24 cellular contexts compared by ENCODE assay signal in the genomic region with DNA sequence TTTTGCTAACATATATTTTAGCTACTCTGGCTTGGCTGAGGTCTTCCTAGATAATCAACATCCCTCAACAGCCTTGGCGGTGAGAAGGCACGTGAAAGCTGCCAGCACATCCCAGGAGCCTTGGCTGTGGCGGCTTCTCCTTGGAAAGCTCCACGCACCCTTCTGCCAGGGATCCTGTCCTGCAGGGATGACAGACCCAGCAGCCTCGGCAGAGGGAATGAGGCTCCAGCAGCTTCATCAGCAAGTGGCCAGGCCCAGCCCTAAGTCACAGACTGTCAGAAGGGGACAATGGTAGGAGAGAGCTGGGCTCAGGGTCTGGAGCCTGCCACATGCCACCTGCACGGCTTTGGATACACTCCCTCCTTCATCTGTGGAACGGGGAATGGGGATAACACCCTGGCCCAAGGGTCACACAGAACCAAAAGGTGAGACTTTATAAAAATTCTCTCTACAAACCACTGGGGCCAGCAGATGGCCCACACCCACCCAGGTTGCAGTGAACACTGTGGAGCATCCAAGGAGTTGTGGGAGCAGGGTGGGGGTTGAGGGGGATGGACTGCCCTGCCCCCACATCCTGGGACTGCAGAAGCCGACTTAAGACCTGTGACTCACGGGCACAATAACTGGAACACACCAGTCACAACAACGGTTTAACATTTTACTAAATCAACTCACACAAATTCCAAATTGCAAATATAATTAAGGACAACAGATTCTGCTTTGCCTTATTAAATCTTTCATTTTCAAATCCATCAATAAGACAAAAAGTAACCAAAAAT.
A peak's percentile ranks its signal among the peaks of the same experiment; 100 is the strongest.
DNase-seq lines count a peak whose midpoint lies in the region; ATAC-seq and TF ChIP-seq lines count a peak whose summit lies in the region.
"Had no signal": no experiment of that assay in that cellular context is flagged by ENCODE, and none has a peak within 500 bp of the region (broad histone marks: within the 10 kb centered on the region; RNA-seq: fewer than 3 reads in every experiment).

No MANE protein-coding gene starts in this region.

- H3K9me3 Mint-ChIP-seq in stimulated activated naive CD8-positive, alpha-beta T cell treated with anti-CD3 and anti-CD28 coated beads, Interleukin-15, amount 100 ng/mL, for 72 hours, result no peaks in the 10 kb centered on the region
- no peaks in the 10 kb centered on the region for H3K9me3 Mint-ChIP-seq in activated naive CD8-positive, alpha-beta T cell treated with anti-CD3 and anti-CD28 coated beads for 36 hours
- no peaks in the 10 kb centered on the region for H3K9me3 Mint-ChIP-seq in stimulated activated naive B cell treated with anti-CD40 and anti-IgM and Interleukin-4, amounts not matched to agents 10 μg/mL and 1 μg/mL and 100 μg/mL, for 72 hours
- H3K9me3 Mint-ChIP-seq: CD4-positive, CD25-positive, alpha-beta regulatory T cell had no signal

- H3K36me3 ChIP-seq in mammary epithelial cell (ENCODE audit: insufficient read depth, low read length), result peaks cover 30% of the 10 kb centered on the region

- H3K4me3 ChIP-seq in mammary epithelial cell (replicated peaks in 1 of 3; ENCODE audit: insufficient read depth in 1 of 3, low read depth in 2 of 3, low read length in 3 of 3), result no peak overlapping the region
- H3K4me3 ChIP-seq: adrenal gland, lung, tibial nerve had no signal

- no peak overlapping the region for H3K9ac ChIP-seq in mammary epithelial cell (ENCODE audit: insufficient read depth, low read length)

- H3K9me3 ChIP-seq in mammary epithelial cell (replicated peaks; ENCODE audit: insufficient read depth, low read length), result no peaks in the 10 kb centered on the region
- H3K9me3 ChIP-seq: adrenal gland, tibial nerve had no signal

- in situ Hi-C loops in GM13977 (cut with MboI; ENCODE audit: low pct_unique_long_range_greater_than_20kb, low sequenced_read_pairs, unreplicated experiment), result no loop called here
- in situ Hi-C loops in mammary epithelial cell (cut with MboI; ENCODE audit: low sequenced_read_pairs in 2 of 2), result no loop called here

- no peaks in the 10 kb centered on the region for H4K20me1 ChIP-seq in mammary epithelial cell (ENCODE audit: insufficient read depth, low read length)

- H3K27me3 Mint-ChIP-seq in stimulated activated naive CD8-positive, alpha-beta T cell treated with anti-CD3 and anti-CD28 coated beads, Interleukin-15, amount 100 ng/mL, for 72 hours, result no peaks in the 10 kb centered on the region
- no peaks in the 10 kb centered on the region for H3K27me3 Mint-ChIP-seq in activated naive CD8-positive, alpha-beta T cell treated with anti-CD3 and anti-CD28 coated beads for 36 hours
- H3K27me3 Mint-ChIP-seq in stimulated activated naive B cell treated with anti-CD40 and anti-IgM and Interleukin-4, amounts not matched to agents 10 μg/mL and 1 μg/mL and 100 μg/mL, for 72 hours, result no peaks in the 10 kb centered on the region
- H3K27me3 Mint-ChIP-seq: CD4-positive, CD25-positive, alpha-beta regulatory T cell had no signal

- peaks cover 16% of the 10 kb centered on the region for H3K4me1 ChIP-seq in mammary epithelial cell (ENCODE audit: insufficient read depth, low read length)
- H3K4me1 ChIP-seq: adrenal gland had no signal

- peak overlapping the region; percentile 49 to 80 for H3K27ac Mint-ChIP-seq in stimulated activated naive CD8-positive, alpha-beta T cell treated with anti-CD3 and anti-CD28 coated beads, Interleukin-15, amount 100 ng/mL, for 72 hours
- peak overlapping the region; percentile 35 for H3K27ac Mint-ChIP-seq in activated naive CD8-positive, alpha-beta T cell treated with anti-CD3 and anti-CD28 coated beads for 36 hours
- peak overlapping the region; percentile 72 for H3K27ac Mint-ChIP-seq in stimulated activated naive B cell treated with anti-CD40 and anti-IgM and Interleukin-4, amounts not matched to agents 10 μg/mL and 1 μg/mL and 100 μg/mL, for 72 hours

- no peaks in the 10 kb centered on the region for H3K36me3 Mint-ChIP-seq in activated naive CD8-positive, alpha-beta T cell treated with anti-CD3 and anti-CD28 coated beads for 36 hours
- peaks cover 34 to 74% of the 10 kb centered on the region in 2 donors for H3K36me3 Mint-ChIP-seq in stimulated activated naive B cell treated with anti-CD40 and anti-IgM and Interleukin-4, amounts not matched to agents 10 μg/mL and 1 μg/mL and 100 μg/mL, for 72 hours

- 54% methylated on average over 10 of the region's 10 CpGs for WGBS in mammary epithelial cell (ENCODE audit: low coverage, missing lambda C conversion rate)

- no peaks in the 10 kb centered on the region for H3K79me2 ChIP-seq in mammary epithelial cell (ENCODE audit: insufficient read depth, low read length)

- no peaks in the 10 kb centered on the region for H3K27me3 ChIP-seq in mammary epithelial cell (ENCODE audit: insufficient read depth, low read length)
- H3K27me3 ChIP-seq: adrenal gland, tibial nerve had no signal

- no peak for ATAC-seq in stimulated activated naive CD8-positive, alpha-beta T cell treated with anti-CD3 and anti-CD28 coated beads, Interleukin-15, amount 100 ng/mL, for 72 hours
- no peak for ATAC-seq in stimulated activated naive CD8-positive, alpha-beta T cell treated with anti-CD3 and anti-CD28 coated beads, Interleukin-15, Interleukin-2, amounts not matched to agents 100 U/mL and 50 U/mL, for 24 hours
- ATAC-seq in stimulated activated naive B cell treated with anti-CD40 and anti-IgM and Interleukin-4, amounts not matched to agents 10 μg/mL and 1 μg/mL and 100 μg/mL, for 72 hours (replicated peaks), result no peak
- no peak for ATAC-seq in GM21576 (IDR thresholded peaks at IDR 0.05; ENCODE audit: unreplicated experiment)
- ATAC-seq: activated CD4-positive, CD25-positive, alpha-beta regulatory T cell treated with anti-CD3 and anti-CD28 coated beads, Interleukin-2, amount 50 U/mL, for 24 hours; esophagus mucosa; sciatic nerve; SK-N-SH treated with all-trans-retinoic acid at 6 μM for 48 hours had no signal

- no peak for DNase-seq in stimulated activated naive CD8-positive, alpha-beta T cell treated with anti-CD3 and anti-CD28 coated beads, Interleukin-15, amount 100 ng/mL, for 72 hours
- no peak for DNase-seq in stimulated activated naive CD8-positive, alpha-beta T cell treated with anti-CD3 and anti-CD28 coated beads, Interleukin-15, Interleukin-2, amounts not matched to agents 100 U/mL and 50 U/mL, for 24 hours
- no peak for DNase-seq in activated naive CD8-positive, alpha-beta T cell treated with anti-CD3 and anti-CD28 coated beads for 36 hours
- DNase-seq in iris pigment epithelial cell (ENCODE audit: low read depth), result peak; percentile 55
- no peak for DNase-seq in stimulated activated naive B cell treated with anti-CD40 and anti-IgM and Interleukin-4, amounts not matched to agents 10 μg/mL and 1 μg/mL and 100 μg/mL, for 72 hours
- no peak for DNase-seq in GM13977 (ENCODE audit: low spot score)
- DNase-seq in mammary epithelial cell, result no peak
- DNase-seq: adrenal gland; CD4-positive, CD25-positive, alpha-beta regulatory T cell; DMS53; effector CD8-positive, alpha-beta T cell; NCI-H1105 treated with DMSO at 0.1 percent for 48 hours; NCI-H2107; NCI-H510A; occipital lobe; stimulated activated naive CD4-positive, alpha-beta T cell; T1000 had no signal

- H3K4me1 Mint-ChIP-seq in stimulated activated naive CD8-positive, alpha-beta T cell treated with anti-CD3 and anti-CD28 coated beads, Interleukin-15, amount 100 ng/mL, for 72 hours, result peaks cover 27% of the 10 kb centered on the region
- peaks cover 13% of the 10 kb centered on the region for H3K4me1 Mint-ChIP-seq in activated naive CD8-positive, alpha-beta T cell treated with anti-CD3 and anti-CD28 coated beads for 36 hours
- H3K4me1 Mint-ChIP-seq in stimulated activated naive B cell treated with anti-CD40 and anti-IgM and Interleukin-4, amounts not matched to agents 10 μg/mL and 1 μg/mL and 100 μg/mL, for 72 hours, result peaks cover 15 to 25% of the 10 kb centered on the region in 2 donors

- TF ChIP-seq CTCF in GM13977 (IDR thresholded peaks at IDR 0.05; ENCODE audit: extremely low read depth, insufficient read depth, missing control alignments) (no peak), mammary epithelial cell (conservative IDR thresholded peaks at IDR 0.05 in 1 of 2, IDR thresholded peaks at IDR 0.05 in 1 of 2; ENCODE audit: extremely low read depth in 1 of 2, insufficient read depth in 1 of 2, low read depth in 1 of 2, low read length in 2 of 2) (no peak)

- intact Hi-C loops in mammary epithelial cell (cut with micrococcal nuclease), result loop anchor here (2.0 to 5.0 kb wide), 3 partner anchors 93 to 417 kb away; no protein-coding TSS in a partner anchor

- dilution Hi-C loops in mammary epithelial cell (cut with HindIII; ENCODE audit: low sequenced_read_pairs), result no loop called here

- H3K27ac ChIP-seq in mammary epithelial cell (ENCODE audit: insufficient read depth, low read depth, low read length), result no peak overlapping the region
- H3K27ac ChIP-seq: adrenal gland, tibial nerve had no signal

- H3K4me2 ChIP-seq in mammary epithelial cell (ENCODE audit: insufficient read depth, low read depth, low read length), result no peak overlapping the region

- BruUV-seq in mammary epithelial cell (replicated peaks; lab: Mats Ljungman, UMichigan), result no TSS peak

- no peak overlapping the region for H3K4me3 Mint-ChIP-seq in stimulated activated naive CD8-positive, alpha-beta T cell treated with anti-CD3 and anti-CD28 coated beads, Interleukin-15, amount 100 ng/mL, for 72 hours
- H3K4me3 Mint-ChIP-seq in activated naive CD8-positive, alpha-beta T cell treated with anti-CD3 and anti-CD28 coated beads for 36 hours, result no peak overlapping the region
- no peak overlapping the region for H3K4me3 Mint-ChIP-seq in stimulated activated naive B cell treated with anti-CD40 and anti-IgM and Interleukin-4, amounts not matched to agents 10 μg/mL and 1 μg/mL and 100 μg/mL, for 72 hours
- H3K4me3 Mint-ChIP-seq: CD4-positive, CD25-positive, alpha-beta regulatory T cell had no signal

- CTCF ChIA-PET in mammary epithelial cell (lab: Charles Lee; ENCODE audit: low non-redundant PET), result no interaction called here

- H2AFZ ChIP-seq in mammary epithelial cell (ENCODE audit: low read depth, low read length), result no peak overlapping the region
